ENCODE assay signal across 1 cellular context in genomic region chr9:33439731-33440130, GRCh38.
TF ChIP-seq lines count a peak whose summit lies in the region.

No MANE protein-coding gene starts in this region.

TF ChIP-seq in K562, 482 proteins besides CTCF, POLR2A, EP300 and RAD21 (continued from another document):
- TF ChIP-seq CLOCK (CRISPR knock-in tag; IDR thresholded peaks at IDR 0.05; ENCODE audit: borderline replicate concordance) = no peak
